Comparison of ENCODE assay signal across 8 cellular contexts in the genomic region with DNA sequence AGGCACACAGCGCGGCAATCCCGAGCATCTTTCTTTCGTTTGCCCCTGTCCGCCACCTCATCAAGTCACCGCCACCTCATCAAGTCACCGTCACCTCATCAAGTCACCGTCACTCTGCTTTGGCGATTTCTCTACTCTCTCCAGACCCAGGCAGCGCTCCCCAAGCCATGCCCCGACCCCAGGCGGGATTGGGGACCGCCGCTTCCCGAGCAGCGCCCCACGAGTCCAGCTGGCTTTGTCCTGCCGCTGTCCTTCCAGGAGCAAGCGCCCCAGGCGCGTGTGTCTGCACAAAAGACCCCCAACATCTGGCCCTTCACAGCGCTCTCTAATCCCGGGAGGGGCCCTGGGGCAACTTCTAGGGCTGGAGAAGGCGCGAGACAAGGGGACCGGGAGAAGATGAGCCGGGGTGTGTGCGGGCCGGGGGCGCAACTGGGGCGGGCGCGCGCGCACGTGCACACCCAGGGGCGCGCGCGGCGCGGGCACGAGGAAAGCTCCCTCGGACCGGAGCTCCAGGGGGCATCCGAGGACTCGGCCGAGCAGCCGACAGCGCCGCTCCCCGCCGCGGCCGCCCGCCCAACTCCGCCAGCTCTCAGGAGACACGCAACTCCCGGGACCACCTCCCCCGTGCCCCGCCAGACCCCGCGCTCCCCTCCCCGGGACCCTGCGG. TPM values are rescaled to one million over a fixed set of nuclear protein-coding genes. Genes with fewer than 3 reads are reported as not detected.
DNase-seq lines count a peak whose midpoint lies in the region; ATAC-seq, FAIRE-seq and TF ChIP-seq lines count a peak whose summit lies in the region.

No MANE protein-coding gene starts in this region.

- TF ChIP-seq CTCF in AG09309 (IDR thresholded peaks at IDR 0.05; ENCODE audit: control insufficient read depth, insufficient read depth, low read depth, low read length, missing control alignments) (peak; percentile 12), bronchial epithelial cell (IDR thresholded peaks at IDR 0.05; ENCODE audit: insufficient read depth, low read length, severe bottlenecking) (no peak), kidney (IDR thresholded peaks at IDR 0.05; ENCODE audit: borderline replicate concordance, extremely low read depth, insufficient read depth) (peak; percentile 0)

- H3K4me1 ChIP-seq in kidney (ENCODE audit: control insufficient read depth in 1 of 2, insufficient read depth in 1 of 2, low read depth in 1 of 2, low read length in 2 of 2): peaks cover 12 to 14% of the 10 kb centered on the region in 2 donors

- FAIRE-seq in bronchial epithelial cell (lab: Jason Lieb, UNC) (no peak), kidney (lab: Jason Lieb, UNC) (no peak)

- peaks cover 4% of the 10 kb centered on the region for H3K36me3 ChIP-seq in bronchial epithelial cell (ENCODE audit: control insufficient read depth, insufficient read depth, low read length)
- peaks cover 15 to 44% of the 10 kb centered on the region in 2 donors for H3K36me3 ChIP-seq in kidney (ENCODE audit: control insufficient read depth in 1 of 2, insufficient read depth in 2 of 2, low read length in 2 of 2)

- ATAC-seq in HG03432 (IDR thresholded peaks at IDR 0.05; ENCODE audit: unreplicated experiment) (peak; percentile 33), GM19467 (IDR thresholded peaks at IDR 0.05; ENCODE audit: unreplicated experiment) (no peak)

- H3K27me3 ChIP-seq in bronchial epithelial cell (ENCODE audit: control insufficient read depth, insufficient read depth, low read length): no peaks in the 10 kb centered on the region

- no peaks in the 10 kb centered on the region for H3K9me3 ChIP-seq in kidney (ENCODE audit: control insufficient read depth in 1 of 2, low read length in 2 of 2)

- intact Hi-C loops in kidney (cut with DNase I): no loop called here

- peak overlapping the region; percentile 92 to 95 for H3K9ac ChIP-seq in kidney (ENCODE audit: low read length in 2 of 2)

- no peak for DNase-seq in AG09309 (ENCODE audit: low read depth)
- peak; percentile 19 for DNase-seq in GM19238 (ENCODE audit: insufficient read length, low spot score)
- DNase-seq in T-helper 2 cell: peak in 4 of 5 experiments; percentile 1 to 48 (median 6)
- no peak for DNase-seq in bronchial epithelial cell (ENCODE audit: low read depth)
- DNase-seq in kidney: peak; percentile 88
- DNase-seq in stimulated activated CD4-positive, alpha-beta T cell treated with anti-CD3 and anti-CD28 coated beads, Interleukin-15, amount 100 ng/mL, for 24 hours: peak; percentile 53

- peak overlapping the region; percentile 87 to 92 for H3K27ac ChIP-seq in kidney (ENCODE audit: low read depth in 2 of 2, low read length in 2 of 2)

- H3K4me3 ChIP-seq in AG09309 (ENCODE audit: control insufficient read depth, low read depth, low read length) (peak overlapping the region; percentile 82), bronchial epithelial cell (ENCODE audit: low read depth, low read length) (peak overlapping the region; percentile 81), kidney (ENCODE audit: low read length in 2 of 2) (peak overlapping the region; percentile 92)

RNA-seq across cellular contexts. Expression of a gene that starts 0.6 kb away (rescaled TPM):
- total RNA-seq in bronchial epithelial cell: 28.4 and 31.9 TPM in 2 replicates
- total RNA-seq in kidney: 45.0 TPM
- polyA plus RNA-seq in kidney (ENCODE audit: insufficient read depth, low read depth, low replicate concordance): 37.6 TPM

Comparison
In these comparisons a context has a peak if more than half of its experiments do, and no peak if none do; other contexts are left out.
1. DNase-seq: peak in GM19238 (single experiment), T-helper 2 cell (4 of 5), kidney (single experiment) and stimulated activated CD4-positive, alpha-beta T cell treated with anti-CD3 and anti-CD28 coated beads, Interleukin-15, amount 100 ng/mL, for 24 hours (single experiment); none in AG09309 (single experiment) and bronchial epithelial cell (single experiment).
2. Peak in every context shown above with its lines, with median percentiles within 50 percentile points of each other: H3K4me3 ChIP-seq.